ENCODE assay signal across 9 cellular contexts in the genomic region with DNA sequence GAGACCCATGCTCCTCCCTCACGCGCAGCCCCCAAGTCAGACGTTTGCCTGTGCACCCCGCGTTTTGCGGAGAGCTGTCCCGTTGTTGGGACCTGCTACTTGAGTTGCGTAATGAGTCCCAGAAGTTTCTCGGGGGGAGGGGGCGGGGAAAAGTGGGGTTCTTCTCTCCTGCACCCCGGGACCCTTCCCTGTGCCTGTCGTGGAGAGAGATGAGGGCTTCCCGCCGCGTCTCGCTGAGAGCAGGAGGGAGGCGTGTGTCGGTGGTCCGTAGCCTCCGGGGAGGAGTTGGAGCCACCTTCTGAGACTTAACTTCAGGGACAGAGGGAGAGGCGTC. TPM values are rescaled to one million over a fixed set of nuclear protein-coding genes. Genes with fewer than 3 reads are reported as not detected.
DNase-seq lines count a peak whose midpoint lies in the region; FAIRE-seq and TF ChIP-seq lines count a peak whose summit lies in the region.
"Had no signal": no experiment of that assay in that cellular context is flagged by ENCODE, and none has a peak within 500 bp of the region (broad histone marks: within the 10 kb centered on the region; RNA-seq: fewer than 3 reads in every experiment).

No MANE protein-coding gene starts in this region.

- no peaks in the 10 kb centered on the region for H3K9me3 ChIP-seq in iPS DF 6.9 (ENCODE audit: control insufficient read depth, insufficient read depth, low read length)
- no peaks in the 10 kb centered on the region for H3K9me3 ChIP-seq in smooth muscle cell (replicated peaks; ENCODE audit: low read depth)

- no peaks in the 10 kb centered on the region for H3F3A ChIP-seq in smooth muscle cell (ENCODE audit: low read depth)

- H3K36me3 ChIP-seq in iPS DF 6.9 (ENCODE audit: control insufficient read depth, insufficient read depth, low read length) (0 out of 2 replicates have a peak, but pooled peaks cover 2% of the 10 kb centered on the region), smooth muscle cell (ENCODE audit: low read depth) (no peaks in the 10 kb centered on the region)

- H3K4me3 ChIP-seq in iPS DF 6.9 (ENCODE audit: low read length), result peak overlapping the region; percentile 88
- peak overlapping the region; percentile 84 for H3K4me3 ChIP-seq in smooth muscle cell

- WGBS in adipose tissue, 3 donors, result 1 to 2% (median 1%) methylated on average over 21 of the region's 21 CpGs
- no CpG with 5 or more reads among the region's 21 CpGs for WGBS in iPS DF 6.9 (ENCODE audit: insufficient coverage, insufficient read length)
- WGBS in smooth muscle cell (ENCODE audit: low lambda C conversion rate), result 1% methylated on average over 21 of the region's 21 CpGs

- TF ChIP-seq CTCF in smooth muscle cell (IDR thresholded peaks at IDR 0.05; ENCODE audit: borderline replicate concordance, insufficient read depth, poor library complexity, severe bottlenecking), result no peak

- DNase-seq in GM12891 (ENCODE audit: insufficient read length, low spot score), result no peak
- DNase-seq in iPS DF 6.9 (ENCODE audit: low read depth, low spot score), result no peak
- DNase-seq in smooth muscle cell (lab: John Stamatoyannopoulos, UW; ENCODE audit: unreplicated experiment), result peak; percentile 46
- no peak for DNase-seq in HuH-7.5 (ENCODE audit: low spot score)
- no peak for DNase-seq in GM19240 (ENCODE audit: insufficient read length, low spot score)
- DNase-seq in amniotic stem cell (lab: John Stamatoyannopoulos, UW), result no peak

- peaks cover 42 to 47% (median 42%) of the 10 kb centered on the region in 3 donors for H3K4me1 Mint-ChIP-seq in IgD-negative memory B cell

- peak overlapping the region; percentile 87 for H2AFZ ChIP-seq in smooth muscle cell (ENCODE audit: low read depth)

- H3K27me3 Mint-ChIP-seq in IgD-negative memory B cell, result no peaks in the 10 kb centered on the region

- no peak for TF ChIP-seq POLR2A in GM12891 (IDR thresholded peaks at IDR 0.05; ENCODE audit: low read depth, low read length)

- H3K4me2 ChIP-seq in smooth muscle cell, result peak overlapping the region; percentile 89

- H3K27ac Mint-ChIP-seq in IgD-negative memory B cell, result peak overlapping the region; percentile 88 to 94 (median 88)

- H3K9me3 Mint-ChIP-seq in IgD-negative memory B cell, result no peaks in the 10 kb centered on the region

- peak overlapping the region; percentile 89 to 96 (median 93) for H3K4me3 Mint-ChIP-seq in IgD-negative memory B cell

- peaks cover 2% of the 10 kb centered on the region; the same call in 1 of the 2 replicates for H3K4me1 ChIP-seq in iPS DF 6.9 (ENCODE audit: control insufficient read depth, insufficient read depth, low read length)
- peaks cover 16% of the 10 kb centered on the region for H3K4me1 ChIP-seq in smooth muscle cell (ENCODE audit: low read depth)

- H3K36me3 Mint-ChIP-seq in IgD-negative memory B cell, result no peaks in the 10 kb centered on the region

- H3K27me3 ChIP-seq in iPS DF 6.9 (ENCODE audit: control insufficient read depth, insufficient read depth, low read length), result no peaks in the 10 kb centered on the region
- no peaks in the 10 kb centered on the region for H3K27me3 ChIP-seq in smooth muscle cell (ENCODE audit: low read depth)

- peaks cover 3% of the 10 kb centered on the region for H4K20me1 ChIP-seq in smooth muscle cell (ENCODE audit: low read depth)

- peak overlapping the region; percentile 77 for H3K9ac ChIP-seq in smooth muscle cell (ENCODE audit: low read depth)

- no peak for FAIRE-seq in GM12891 (lab: Jason Lieb, UNC)

- H3K27ac ChIP-seq in adipose tissue (ENCODE audit: low read depth, low read length) (peak overlapping the region; percentile 83), iPS DF 6.9 (ENCODE audit: low read length) (no peak overlapping the region), smooth muscle cell (ENCODE audit: low read depth) (peak overlapping the region; percentile 84)

- peaks cover 8% of the 10 kb centered on the region for H3K79me2 ChIP-seq in smooth muscle cell (ENCODE audit: low read depth)

TF ChIP-seq in GM12891, 5 proteins besides CTCF, POLR2A, EP300 and RAD21:
- TF ChIP-seq TAF1 (IDR thresholded peaks at IDR 0.05; ENCODE audit: low read depth, low read length) (0 out of 2 replicates have a peak, but pooled peaks have one; percentile 22), POU2F2 (IDR thresholded peaks at IDR 0.05; ENCODE audit: low read depth, low read length) (no peak)

RNA-seq across cellular contexts. Expression of a gene that starts 0.7 kb away (rescaled TPM):
- polyA plus RNA-seq in GM12891 (2012; ENCODE audit: low read depth, missing spikeins), result 17.2 TPM
- polyA plus RNA-seq in IgD-negative memory B cell (18.8 TPM), adipose tissue (10 to 100 TPM; 10.0 to 19.8 (median 17.8) TPM), smooth muscle cell (6.6 and 12.7 TPM in 2 replicates)
- 17.7 and 22.0 TPM in 2 replicates for total RNA-seq in smooth muscle cell

RNA-seq across cellular contexts. Expression of a gene that starts 43.2 kb away (rescaled TPM):
- not detected for polyA plus RNA-seq in GM12891 (2012; ENCODE audit: low read depth, missing spikeins)
- polyA plus RNA-seq in IgD-negative memory B cell (not detected), adipose tissue (1 to 10 TPM in 1 of 3 donors, under 1 TPM in 2; 0.46 to 3.4 (median 0.74) TPM), smooth muscle cell (not detected in 2 replicates)
- 1.3 and 5.1 TPM in 2 replicates for total RNA-seq in smooth muscle cell
- total RNA-seq: LHCN-M2 had no signal
